Comparison of ENCODE assay signal across 12 cellular contexts in the genomic region with DNA sequence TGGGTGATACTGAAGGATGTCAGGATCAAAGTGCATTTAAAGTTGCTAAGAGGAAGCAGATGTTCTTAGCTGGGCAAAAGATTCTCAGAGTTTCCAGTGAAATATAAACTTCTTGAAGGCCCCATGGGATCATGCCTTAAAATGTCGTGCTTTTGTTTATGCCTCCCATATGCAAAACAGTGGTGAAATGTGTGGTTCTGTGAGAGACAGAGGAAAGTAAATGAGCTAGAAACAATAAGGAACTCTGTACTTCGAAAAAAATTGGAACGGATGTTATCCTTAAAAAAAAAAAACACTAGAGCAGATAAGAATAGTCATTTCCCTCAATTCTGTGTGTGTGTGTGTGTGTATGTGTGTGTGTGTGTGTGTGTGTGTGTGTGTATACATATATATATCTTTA.
DNase-seq lines count a peak whose midpoint lies in the region; ATAC-seq and TF ChIP-seq lines count a peak whose summit lies in the region.
"Had no signal": no experiment of that assay in that cellular context is flagged by ENCODE, and none has a peak within 500 bp of the region (broad histone marks: within the 10 kb centered on the region; RNA-seq: fewer than 3 reads in every experiment).

No MANE protein-coding gene starts in this region.

- H3K4me3 ChIP-seq in heart right ventricle, result no peak overlapping the region

- no peaks in the 10 kb centered on the region for H3K27me3 ChIP-seq in heart right ventricle

- no peaks in the 10 kb centered on the region for H3K36me3 Mint-ChIP-seq in stimulated activated naive B cell treated with anti-CD40 and anti-IgM and Interleukin-4, amounts not matched to agents 10 μg/mL and 1 μg/mL and 100 μg/mL, for 72 hours
- H3K36me3 Mint-ChIP-seq: naive thymus-derived CD4-positive, alpha-beta T cell had no signal

- peaks cover 0 to 19% (median 12%) of the 10 kb centered on the region in 9 donors for H3K4me1 ChIP-seq in heart right ventricle

- H3K36me3 ChIP-seq in heart right ventricle, result no peaks in the 10 kb centered on the region

- H3K27me3 Mint-ChIP-seq in stimulated activated naive B cell treated with anti-CD40 and anti-IgM and Interleukin-4, amounts not matched to agents 10 μg/mL and 1 μg/mL and 100 μg/mL, for 72 hours, result no peaks in the 10 kb centered on the region
- H3K27me3 Mint-ChIP-seq: naive thymus-derived CD4-positive, alpha-beta T cell had no signal

- H3K27ac ChIP-seq in heart right ventricle, result peak overlapping the region in 4 of 10 donors; percentile 26 to 66 (median 56)

- no peak for TF ChIP-seq CTCF in heart right ventricle (IDR thresholded peaks at IDR 0.05)

- no peaks in the 10 kb centered on the region for H3K9me3 ChIP-seq in heart right ventricle

- intact Hi-C loops in heart right ventricle (cut with DNase I) (no loop called here), left cardiac atrium (cut with DNase I) (no loop called here)

- no peaks in the 10 kb centered on the region for H3K9me3 Mint-ChIP-seq in stimulated activated naive B cell treated with anti-CD40 and anti-IgM and Interleukin-4, amounts not matched to agents 10 μg/mL and 1 μg/mL and 100 μg/mL, for 72 hours

- H3K4me3 Mint-ChIP-seq in stimulated activated naive B cell treated with anti-CD40 and anti-IgM and Interleukin-4, amounts not matched to agents 10 μg/mL and 1 μg/mL and 100 μg/mL, for 72 hours, result peak overlapping the region; percentile 65 to 71
- H3K4me3 Mint-ChIP-seq: activated CD8-positive, alpha-beta T cell treated with anti-CD3 and anti-CD28 coated beads, Interleukin-2, amount 10 ng/mL, durations not matched to agents 7 days and 5 days; naive thymus-derived CD4-positive, alpha-beta T cell had no signal

- peaks cover 20 to 53% of the 10 kb centered on the region in 2 donors for H3K4me1 Mint-ChIP-seq in stimulated activated naive B cell treated with anti-CD40 and anti-IgM and Interleukin-4, amounts not matched to agents 10 μg/mL and 1 μg/mL and 100 μg/mL, for 72 hours

- WGBS in heart right ventricle, 2 donors, result 27 to 46% methylated on average over 3 of the region's 3 CpGs

- DNase-seq in heart right ventricle (peak in 1 of 2 donors; percentile 20), left cardiac atrium (no peak), NCI-H2171 treated with DMSO at 0.1 percent for 48 hours (lab: John Stamatoyannopoulos, UW) (peak; percentile 43), fibroblast of peridontal ligament (ENCODE audit: extremely low read depth) (peak; percentile 98), C1 segment of cervical spinal cord (lab: John Stamatoyannopoulos, UW) (no peak), hypothalamus (lab: John Stamatoyannopoulos, UW) (no peak)
- DNase-seq in stimulated activated naive B cell treated with anti-CD40 and anti-IgM and Interleukin-4, amounts not matched to agents 10 μg/mL and 1 μg/mL and 100 μg/mL, for 72 hours, result peak; percentile 23
- DNase-seq in activated T-cell treated with anti-CD3 and anti-CD28 coated beads, Interleukin-2, amount 50 U/mL, for 1 hour, result no peak
- DNase-seq: activated CD8-positive, alpha-beta T cell treated with anti-CD3 and anti-CD28 coated beads, Interleukin-2, amount 10 ng/mL, durations not matched to agents 7 days and 5 days; aorta; naive thymus-derived CD4-positive, alpha-beta T cell; NCI-H2227 treated with DMSO at 0.1 percent for 48 hours had no signal

- ATAC-seq in heart right ventricle (peak in 6 of 8 donors; percentile 29 to 86 (median 64)), left cardiac atrium (no peak)
- ATAC-seq in stimulated activated naive B cell treated with anti-CD40 and anti-IgM and Interleukin-4, amounts not matched to agents 10 μg/mL and 1 μg/mL and 100 μg/mL, for 72 hours (replicated peaks), result peak; percentile 82 to 86
- ATAC-seq: activated CD8-positive, alpha-beta T cell treated with anti-CD3 and anti-CD28 coated beads, Interleukin-2, amount 10 ng/mL, durations not matched to agents 7 days and 5 days; naive thymus-derived CD4-positive, alpha-beta T cell had no signal

- peak overlapping the region; percentile 70 for H3K27ac Mint-ChIP-seq in stimulated activated naive B cell treated with anti-CD40 and anti-IgM and Interleukin-4, amounts not matched to agents 10 μg/mL and 1 μg/mL and 100 μg/mL, for 72 hours
- H3K27ac Mint-ChIP-seq: activated CD8-positive, alpha-beta T cell treated with anti-CD3 and anti-CD28 coated beads, Interleukin-2, amount 10 ng/mL, durations not matched to agents 7 days and 5 days had no signal

Comparison
In these comparisons a context has a peak if more than half of its experiments do, and no peak if none do; other contexts are left out.
1. ATAC-seq: peak in heart right ventricle (6 of 8) and stimulated activated naive B cell treated with anti-CD40 and anti-IgM and Interleukin-4, amounts not matched to agents 10 μg/mL and 1 μg/mL and 100 μg/mL, for 72 hours (2 of 2); none in left cardiac atrium (0 of 2).
2. DNase-seq: peak in NCI-H2171 treated with DMSO at 0.1 percent for 48 hours (single experiment), fibroblast of peridontal ligament (single experiment) and stimulated activated naive B cell treated with anti-CD40 and anti-IgM and Interleukin-4, amounts not matched to agents 10 μg/mL and 1 μg/mL and 100 μg/mL, for 72 hours (single experiment); none in left cardiac atrium (single experiment), C1 segment of cervical spinal cord (0 of 14), activated T-cell treated with anti-CD3 and anti-CD28 coated beads, Interleukin-2, amount 50 U/mL, for 1 hour (single experiment) and hypothalamus (0 of 51).